33 cellular contexts compared by ENCODE assay signal in the genomic region with DNA sequence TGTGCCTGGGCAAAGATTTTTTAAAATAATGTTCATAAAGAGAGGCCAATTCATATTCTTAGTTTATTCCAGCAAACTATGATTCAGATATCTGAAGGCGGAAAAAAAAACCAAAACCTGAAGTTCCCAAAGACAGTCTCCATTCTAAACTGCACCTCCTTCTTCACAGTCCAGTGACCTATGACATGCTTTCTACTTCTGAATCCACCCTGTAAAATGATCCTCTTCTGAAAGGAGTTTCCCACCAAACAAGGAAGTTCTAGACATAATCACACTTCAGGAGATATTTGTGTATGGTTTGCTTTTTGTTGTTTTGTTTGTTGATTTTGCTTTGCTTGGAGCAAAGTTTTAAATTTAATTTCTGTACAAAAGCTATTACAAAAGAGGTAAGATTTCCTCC. TPM values are rescaled to one million over a fixed set of nuclear protein-coding genes. Genes with fewer than 3 reads are reported as not detected.
"Had no signal": no experiment of that assay in that cellular context is flagged by ENCODE, and none has a peak within 500 bp of the region (broad histone marks: within the 10 kb centered on the region; RNA-seq: fewer than 3 reads in every experiment).

No MANE protein-coding gene starts in this region.

- H2AFZ ChIP-seq: parathyroid adenoma had no signal

- H3K4me2 ChIP-seq: smooth muscle cell had no signal

- H3K79me2 ChIP-seq: parathyroid adenoma had no signal

- ATAC-seq: heart right ventricle; left lobe of liver; natural killer cell treated with Interleukin-12 subunit alpha and Interleukin-12 subunit beta and Interleukin-15 and Interleukin-18, amount 100 ng/mL, for 72 hours; sciatic nerve; stimulated activated naive CD8-positive, alpha-beta T cell treated with anti-CD3 and anti-CD28 coated beads, Interleukin-15, amount 100 ng/mL, for 72 hours; upper lobe of right lung had no signal

- H3K9ac ChIP-seq: parathyroid adenoma had no signal

- H3K36me3 ChIP-seq: colonic mucosa, esophagus squamous epithelium, heart right ventricle, neutrophil, prostate gland, right atrium auricular region, suprapubic skin, transverse colon, upper lobe of right lung, uterus had no signal

- H3K9me3 ChIP-seq: colonic mucosa, esophagus squamous epithelium, heart right ventricle, neutrophil, prostate gland, right atrium auricular region, suprapubic skin, transverse colon, upper lobe of right lung, uterus had no signal

- DNase-seq: colonic mucosa; effector CD8-positive, alpha-beta T cell; endodermal cell; erythroblast; esophagus squamous epithelium; foreskin melanocyte; glutamatergic neuron; heart right ventricle; hippocampal formation; naive B cell; stimulated activated CD4-positive, alpha-beta T cell treated with anti-CD3 and anti-CD28 coated beads, Interleukin-12 subunit alpha, Interleukin-12 subunit beta, amount 100 ng/mL, for 4 hours; stimulated activated CD4-positive, alpha-beta T cell treated with anti-CD3 and anti-CD28 coated beads, Interleukin-1b, Interleukin-23, amount 100 ng/mL, for 48 hours; stimulated activated CD4-positive, alpha-beta T cell treated with anti-CD3 and anti-CD28 coated beads, Interleukin-4, amount 100 ng/mL, for 1 hour; stimulated activated CD8-positive, alpha-beta memory T cell treated with anti-CD3 and anti-CD28 coated beads, Interleukin-4, amount 100 ng/mL, for 48 hours; stimulated activated naive CD4-positive, alpha-beta T cell; stimulated activated naive CD8-positive, alpha-beta T cell treated with anti-CD3 and anti-CD28 coated beads, Interleukin-15, amount 100 ng/mL, for 72 hours; transverse colon; upper lobe of right lung; uterus had no signal

- H3K27me3 ChIP-seq: colonic mucosa, right atrium auricular region, suprapubic skin, transverse colon, upper lobe of right lung, uterus had no signal

- H3K4me1 ChIP-seq: colonic mucosa, esophagus squamous epithelium, heart right ventricle, prostate gland, right atrium auricular region, suprapubic skin, transverse colon, upper lobe of right lung, uterus had no signal

- H3K4me3 ChIP-seq: colonic mucosa, esophagus squamous epithelium, heart right ventricle, lung, prostate gland, right atrium auricular region, smooth muscle cell, suprapubic skin, transverse colon, upper lobe of right lung, uterus had no signal

- FAIRE-seq: islet of Langerhans had no signal

- H3K27ac ChIP-seq: colonic mucosa, esophagus squamous epithelium, heart right ventricle, neutrophil, parathyroid adenoma, prostate gland, right atrium auricular region, suprapubic skin, transverse colon, upper lobe of right lung, uterus had no signal

RNA-seq across cellular contexts. Expression of a gene that starts 12.9 kb away (rescaled TPM):
- total RNA-seq: kidney epithelial cell; mononuclear cell; natural killer cell treated with Interleukin-12 subunit alpha and Interleukin-12 subunit beta and Interleukin-15 and Interleukin-18, amount 100 ng/mL, for 72 hours; neural crest cell; sciatic nerve; smooth muscle cell; suprapubic skin; transverse colon had no signal
- polyA plus RNA-seq: heart right ventricle, smooth muscle cell had no signal
